ENCODE assay signal across 23 cellular contexts in the genomic region with DNA sequence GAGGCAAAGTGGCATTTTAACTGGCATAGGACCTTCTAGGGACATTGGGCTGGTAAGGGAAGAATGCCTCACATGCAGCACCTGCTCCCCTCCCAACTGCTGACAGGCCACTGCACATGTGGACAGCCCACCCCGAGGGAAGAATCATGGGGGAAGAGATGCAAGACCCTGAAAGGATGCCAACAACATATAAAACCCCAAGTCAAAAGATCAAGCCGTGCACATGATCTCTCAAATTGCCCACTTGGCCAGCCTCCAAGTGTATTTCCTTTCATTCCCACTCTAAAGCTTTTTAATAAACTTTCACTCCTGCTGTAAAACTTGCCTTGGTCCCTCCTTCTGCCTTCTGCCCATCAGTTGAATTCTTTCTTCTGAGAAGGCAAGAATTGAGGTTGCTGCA.
"Had no signal": no experiment of that assay in that cellular context is flagged by ENCODE, and none has a peak within 500 bp of the region (broad histone marks: within the 10 kb centered on the region; RNA-seq: fewer than 3 reads in every experiment).

No MANE protein-coding gene starts in this region.

- H3K4me1 Mint-ChIP-seq: immature natural killer cell; naive thymus-derived CD4-positive, alpha-beta T cell; stimulated activated effector memory CD8-positive, alpha-beta T cell treated with anti-CD3 and anti-CD28 coated beads, Interleukin-12 subunit alpha, Interleukin-12 subunit beta, amount 100 ng/mL, for 72 hours had no signal

- H3K36me3 ChIP-seq: ascending aorta, esophagus muscularis mucosa, heart right ventricle, neutrophil, pancreas, stomach, thoracic aorta, upper lobe of right lung had no signal

- DNase-seq: activated CD4-positive, alpha-beta T cell treated with anti-CD3 and anti-CD28 coated beads, Interleukin-2, amount 50 U/mL, for 1 hour; activated effector memory CD4-positive, alpha-beta T cell treated with anti-CD3 and anti-CD28 coated beads, Interleukin-2, amount 50 U/mL, for 16 hours; activated naive CD4-positive, alpha-beta T cell treated with anti-CD3 and anti-CD28 coated beads, Interleukin-2, amount 50 U/mL, for 16 hours; activated T-cell treated with anti-CD3 and anti-CD28 coated beads, Interleukin-2, amount 50 U/mL, for 72 hours; cortex of kidney; effector CD4-positive, alpha-beta T cell; heart right ventricle; immature natural killer cell; left ventricle myocardium superior; mucosa of descending colon; naive thymus-derived CD4-positive, alpha-beta T cell; pancreas; stimulated activated CD4-positive, alpha-beta T cell treated with anti-CD3 and anti-CD28 coated beads, Interleukin-4, amount 100 ng/mL, for 24 hours; stomach; upper lobe of right lung had no signal

- ATAC-seq: activated CD4-positive, CD25-positive, alpha-beta regulatory T cell treated with anti-CD3 and anti-CD28 coated beads, Interleukin-2, amount 50 U/mL, for 24 hours; activated T-cell treated with anti-CD3 and anti-CD28 coated beads, Interleukin-2, amount 50 U/mL, for 72 hours; heart right ventricle; left ventricle myocardium superior; mucosa of descending colon; naive thymus-derived CD4-positive, alpha-beta T cell; pancreas; sciatic nerve; stimulated activated effector memory CD8-positive, alpha-beta T cell treated with anti-CD3 and anti-CD28 coated beads, Interleukin-12 subunit alpha, Interleukin-12 subunit beta, amount 100 ng/mL, for 72 hours; upper lobe of right lung had no signal

- H3K27me3 ChIP-seq: ascending aorta, esophagus muscularis mucosa, heart right ventricle, neutrophil, pancreas, stomach, upper lobe of right lung had no signal

- H3K27me3 Mint-ChIP-seq: naive thymus-derived CD4-positive, alpha-beta T cell had no signal

- H3K27ac Mint-ChIP-seq: activated T-cell treated with anti-CD3 and anti-CD28 coated beads, Interleukin-2, amount 50 U/mL, for 72 hours; immature natural killer cell; naive thymus-derived CD4-positive, alpha-beta T cell; stimulated activated effector memory CD8-positive, alpha-beta T cell treated with anti-CD3 and anti-CD28 coated beads, Interleukin-12 subunit alpha, Interleukin-12 subunit beta, amount 100 ng/mL, for 72 hours; T-helper 1 cell treated with Interleukin-12 subunit alpha and Interleukin-12 subunit beta and Interleukin-4 antibody, amounts not matched to agents 30 μg/mL and 1 μg/mL, for 36 hours had no signal

- H3K4me1 ChIP-seq: ascending aorta, esophagus muscularis mucosa, heart right ventricle, pancreas, stomach, upper lobe of right lung had no signal

- H3K36me3 Mint-ChIP-seq: immature natural killer cell; stimulated activated effector memory CD8-positive, alpha-beta T cell treated with anti-CD3 and anti-CD28 coated beads, Interleukin-12 subunit alpha, Interleukin-12 subunit beta, amount 100 ng/mL, for 72 hours had no signal

- H3K9me3 ChIP-seq: ascending aorta, esophagus muscularis mucosa, heart right ventricle, mucosa of descending colon, neutrophil, pancreas, stomach, thoracic aorta, upper lobe of right lung had no signal

- H3K27ac ChIP-seq: ascending aorta, esophagus muscularis mucosa, heart right ventricle, neutrophil, pancreas, stomach, thoracic aorta, upper lobe of right lung had no signal

- H3K4me3 Mint-ChIP-seq: activated T-cell treated with anti-CD3 and anti-CD28 coated beads, Interleukin-2, amount 50 U/mL, for 72 hours; immature natural killer cell; naive thymus-derived CD4-positive, alpha-beta T cell; stimulated activated effector memory CD8-positive, alpha-beta T cell treated with anti-CD3 and anti-CD28 coated beads, Interleukin-12 subunit alpha, Interleukin-12 subunit beta, amount 100 ng/mL, for 72 hours; T-helper 1 cell treated with Interleukin-12 subunit alpha and Interleukin-12 subunit beta and Interleukin-4 antibody, amounts not matched to agents 30 μg/mL and 1 μg/mL, for 36 hours had no signal

- H3K4me3 ChIP-seq: ascending aorta, esophagus muscularis mucosa, heart right ventricle, mucosa of descending colon, pancreas, stomach, thoracic aorta, upper lobe of right lung had no signal
